1 cellular context compared by ENCODE assay signal in genomic region chr3:37103103-37103815, GRCh38.
TF ChIP-seq lines count a peak whose summit lies in the region.

No MANE protein-coding gene starts in this region.

TF ChIP-seq in K562, 482 proteins besides CTCF, POLR2A, EP300 and RAD21:
- TF ChIP-seq ZNF121 (CRISPR knock-in tag; conservative IDR thresholded peaks at IDR 0.05) (no peak), ZZZ3 (IDR thresholded peaks at IDR 0.05) (no peak), ZNF146 (CRISPR knock-in tag; IDR thresholded peaks at IDR 0.05; ENCODE audit: unreplicated experiment) (no peak), E2F4 (CRISPR knock-in tag; IDR thresholded peaks at IDR 0.05; ENCODE audit: low read depth) (no peak), GTF3C2 (IDR thresholded peaks at IDR 0.05; ENCODE audit: borderline replicate concordance, extremely low read depth, insufficient read length) (no peak), KAT2B (IDR thresholded peaks at IDR 0.05; ENCODE audit: low read depth, low read length) (no peak), DDX20 (tag; IDR thresholded peaks at IDR 0.05; ENCODE audit: low read depth) (no peak), TCF7L2 (IDR thresholded peaks at IDR 0.05; ENCODE audit: low read depth, low read length) (no peak), SIN3B (IDR thresholded peaks at IDR 0.05; ENCODE audit: low read depth) (no peak), STAG1 (CRISPR knock-in tag; IDR thresholded peaks at IDR 0.05; ENCODE audit: borderline replicate concordance) (no peak), ILK (tag; IDR thresholded peaks at IDR 0.05; ENCODE audit: borderline replicate concordance, low read depth) (no peak), HBP1 (CRISPR knock-in tag; IDR thresholded peaks at IDR 0.05) (no peak), ZNF282 (CRISPR knock-in tag; IDR thresholded peaks at IDR 0.05) (no peak), TEAD4 (IDR thresholded peaks at IDR 0.05; ENCODE audit: low read length) (no peak), TEAD4 (CRISPR knock-in tag; IDR thresholded peaks at IDR 0.05; ENCODE audit: borderline replicate concordance) (no peak), CBX1 (IDR thresholded peaks at IDR 0.05; ENCODE audit: low read depth) (no peak), NFYB (IDR thresholded peaks at IDR 0.05; ENCODE audit: extremely low read depth, insufficient read length) (no peak), ZKSCAN8 (CRISPR knock-in tag; IDR thresholded peaks at IDR 0.05) (no peak), CBFB (CRISPR knock-in tag; IDR thresholded peaks at IDR 0.05) (no peak)
